Comparison of ENCODE assay signal across 16 cellular contexts in the genomic region with DNA sequence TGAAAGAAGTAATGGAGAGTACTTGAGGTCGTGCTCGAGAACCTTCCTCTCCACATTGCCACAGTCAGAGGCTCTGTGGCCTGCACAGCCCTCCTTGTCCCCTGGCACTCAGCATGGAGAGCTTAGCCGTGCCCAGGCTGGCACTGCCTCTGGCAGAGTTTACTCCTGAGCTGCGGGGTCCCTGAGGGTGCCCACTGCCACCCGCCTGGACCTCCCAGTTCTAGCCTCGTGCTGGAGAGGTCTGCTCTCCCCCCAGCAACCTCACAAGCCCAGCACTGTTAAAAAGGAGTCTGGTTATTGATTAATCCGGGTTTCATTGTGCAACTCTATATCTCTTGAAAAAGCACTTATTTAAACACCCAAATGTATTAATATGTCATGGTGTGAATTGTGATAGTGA.
DNase-seq lines count a peak whose midpoint lies in the region; ATAC-seq and TF ChIP-seq lines count a peak whose summit lies in the region.
"Had no signal": no experiment of that assay in that cellular context is flagged by ENCODE, and none has a peak within 500 bp of the region (broad histone marks: within the 10 kb centered on the region; RNA-seq: fewer than 3 reads in every experiment).

No MANE protein-coding gene starts in this region.

- no peak overlapping the region for H3K4me3 ChIP-seq in right lobe of liver
- no peak overlapping the region for H3K4me3 ChIP-seq in esophagus squamous epithelium

- no peaks in the 10 kb centered on the region for H3K23me2 ChIP-seq in H9 (ENCODE audit: insufficient read length, low read depth, low read length, poor library complexity, severe bottlenecking)

- no peak overlapping the region for H3T11ph ChIP-seq in H9 (ENCODE audit: low read length)

- H3K79me2 ChIP-seq in H9 (ENCODE audit: insufficient read depth, low read length) = no peaks in the 10 kb centered on the region; the same call in 1 of the 2 replicates

- H4K91ac ChIP-seq in H9 (ENCODE audit: insufficient read length, low read depth, low read length) = no peak overlapping the region

- no peaks in the 10 kb centered on the region for H3K79me1 ChIP-seq in H9 (ENCODE audit: insufficient read depth, low read depth, low read length, poor library complexity, severe bottlenecking)

- no peak overlapping the region for H2AK5ac ChIP-seq in H9 (ENCODE audit: insufficient read length, low read length)

- H2AFZ ChIP-seq in H9 (ENCODE audit: low read length) = no peak overlapping the region

- ATAC-seq in right lobe of liver (peak; percentile 67 to 87 (median 84)), HG03039 (IDR thresholded peaks at IDR 0.05; ENCODE audit: unreplicated experiment) (no peak)
- ATAC-seq in stimulated activated memory B cell treated with anti-CD40 and anti-IgM and Interleukin-4, amounts not matched to agents 10 μg/mL and 1 μg/mL and 100 μg/mL, for 72 hours = no peak
- ATAC-seq: activated T-cell treated with anti-CD3 and anti-CD28 coated beads, Interleukin-2, amount 50 U/mL, for 72 hours; naive thymus-derived CD8-positive, alpha-beta T cell had no signal

- H2BK20ac ChIP-seq in H9 (ENCODE audit: low read depth, low read length, poor library complexity, severe bottlenecking) = no peak overlapping the region

- H3K4me1 ChIP-seq in H9 (ENCODE audit: insufficient read depth, low read length) = no peaks in the 10 kb centered on the region
- H3K4me1 ChIP-seq in right lobe of liver = peaks cover 0 to 23% (median 10%) of the 10 kb centered on the region in 4 donors
- peaks cover 0 to 38% (median 4%) of the 10 kb centered on the region in 3 donors for H3K4me1 ChIP-seq in esophagus squamous epithelium

- peak overlapping the region in 1 of 2 experiments; percentile 1; a peak in 1 of 5 replicates for H3K4me3 Mint-ChIP-seq in H9
- H3K4me3 Mint-ChIP-seq in dendritic cell treated with granulocyte-macrophage colony-stimulating factor and Interleukin-4, amounts not matched to agents 40 ng/mL and 50 ng/mL, for 4 days = no peak overlapping the region
- H3K4me3 Mint-ChIP-seq in stimulated activated memory B cell treated with anti-CD40 and anti-IgM and Interleukin-4, amounts not matched to agents 10 μg/mL and 1 μg/mL and 100 μg/mL, for 72 hours = no peak overlapping the region
- H3K4me3 Mint-ChIP-seq: activated T-cell treated with anti-CD3 and anti-CD28 coated beads, Interleukin-2, amount 50 U/mL, for 72 hours; CD14-positive monocyte; naive thymus-derived CD8-positive, alpha-beta T cell; stimulated activated naive CD8-positive, alpha-beta T cell treated with anti-CD3 and anti-CD28 coated beads, Interleukin-15, Interleukin-2, amounts not matched to agents 100 ng/mL and 50 ng/mL, for 24 hours had no signal

- peaks cover 3 to 7% (median 5%) of the 10 kb centered on the region in 3 experiments; a peak in 4 of 7 replicates for H3K36me3 Mint-ChIP-seq in H9 (ENCODE audit: insufficient read depth in 1 of 3, low read depth in 3 of 3)
- peaks cover 24% of the 10 kb centered on the region for H3K36me3 Mint-ChIP-seq in dendritic cell treated with granulocyte-macrophage colony-stimulating factor and Interleukin-4, amounts not matched to agents 40 ng/mL and 50 ng/mL, for 4 days (ENCODE audit: low read depth)
- H3K36me3 Mint-ChIP-seq in stimulated activated memory B cell treated with anti-CD40 and anti-IgM and Interleukin-4, amounts not matched to agents 10 μg/mL and 1 μg/mL and 100 μg/mL, for 72 hours = peaks cover 48% of the 10 kb centered on the region

- H3K27ac Mint-ChIP-seq in H9 = peak overlapping the region in 2 of 3 experiments; percentile 26 to 46; a peak in 1 of 7 replicates
- peak overlapping the region; percentile 91 for H3K27ac Mint-ChIP-seq in dendritic cell treated with granulocyte-macrophage colony-stimulating factor and Interleukin-4, amounts not matched to agents 40 ng/mL and 50 ng/mL, for 4 days
- peak overlapping the region; percentile 39 for H3K27ac Mint-ChIP-seq in stimulated activated memory B cell treated with anti-CD40 and anti-IgM and Interleukin-4, amounts not matched to agents 10 μg/mL and 1 μg/mL and 100 μg/mL, for 72 hours
- H3K27ac Mint-ChIP-seq: stimulated activated naive CD8-positive, alpha-beta T cell treated with anti-CD3 and anti-CD28 coated beads, Interleukin-15, Interleukin-2, amounts not matched to agents 100 ng/mL and 50 ng/mL, for 24 hours had no signal

- no peaks in the 10 kb centered on the region for H3K9me3 Mint-ChIP-seq in H9
- H3K9me3 Mint-ChIP-seq in dendritic cell treated with granulocyte-macrophage colony-stimulating factor and Interleukin-4, amounts not matched to agents 40 ng/mL and 50 ng/mL, for 4 days = no peaks in the 10 kb centered on the region
- no peaks in the 10 kb centered on the region for H3K9me3 Mint-ChIP-seq in stimulated activated memory B cell treated with anti-CD40 and anti-IgM and Interleukin-4, amounts not matched to agents 10 μg/mL and 1 μg/mL and 100 μg/mL, for 72 hours
- H3K9me3 Mint-ChIP-seq: activated T-cell treated with anti-CD3 and anti-CD28 coated beads, Interleukin-2, amount 50 U/mL, for 72 hours; CD14-positive monocyte; naive thymus-derived CD8-positive, alpha-beta T cell; stimulated activated naive CD8-positive, alpha-beta T cell treated with anti-CD3 and anti-CD28 coated beads, Interleukin-15, Interleukin-2, amounts not matched to agents 100 ng/mL and 50 ng/mL, for 24 hours had no signal

- no peak overlapping the region for H3K23ac ChIP-seq in H9 (ENCODE audit: insufficient read length, low read depth, low read length)

- no peak overlapping the region for H2BK12ac ChIP-seq in H9 (ENCODE audit: insufficient read length, low read depth, low read length)

- H3K18ac ChIP-seq in H9 (ENCODE audit: insufficient read length, low read depth, low read length) = no peak overlapping the region

- TF ChIP-seq POLR2A in right lobe of liver (IDR thresholded peaks at IDR 0.05) = no peak
- no peak for TF ChIP-seq POLR2A in esophagus squamous epithelium (IDR thresholded peaks at IDR 0.05)

- no peak overlapping the region for H3K56ac ChIP-seq in H9 (ENCODE audit: insufficient read length, low read depth, low read length)

- TF ChIP-seq CTCF in H9 (conservative IDR thresholded peaks at IDR 0.05) = no peak
- no peak for TF ChIP-seq CTCF in right lobe of liver (IDR thresholded peaks at IDR 0.05)
- no peak for TF ChIP-seq CTCF in esophagus squamous epithelium (IDR thresholded peaks at IDR 0.05)

- H4K5ac ChIP-seq in H9 (ENCODE audit: insufficient read length, low read depth, low read length) = no peak overlapping the region

- no peak overlapping the region for H3K14ac ChIP-seq in H9 (ENCODE audit: insufficient read depth, low read length)

- intact Hi-C loops in dendritic cell treated with granulocyte-macrophage colony-stimulating factor and Interleukin-4, amounts not matched to agents 40 ng/mL and 50 ng/mL, for 4 days (cut with micrococcal nuclease) = loop anchor here (10.0 kb wide), 1 partner anchor 52 kb away; no protein-coding TSS in a partner anchor
- intact Hi-C loops in right lobe of liver (cut with DNase I) (no loop called here), esophagus squamous epithelium (cut with DNase I) (no loop called here)

- no peak for DNase-seq in H9
- DNase-seq in right lobe of liver = peak in 1 of 3 donors; percentile 65
- no peak for DNase-seq in islet precursor cell
- no peak for DNase-seq in esophagus squamous epithelium (lab: John Stamatoyannopoulos, UW)
- DNase-seq: activated CD4-positive, alpha-beta T cell treated with anti-CD3 and anti-CD28 coated beads, Interleukin-2, amount 50 U/mL, for 1 hour; activated T-cell treated with anti-CD3 and anti-CD28 coated beads, Interleukin-2, amount 50 U/mL, for 72 hours; amniotic stem cell; glutamatergic neuron; naive thymus-derived CD8-positive, alpha-beta T cell; NCI-H1092 treated with DMSO at 0.1 percent for 48 hours had no signal

- no peak overlapping the region for H3K9ac ChIP-seq in H9 (ENCODE audit: extremely low read depth, insufficient read length, low read length)

- no peaks in the 10 kb centered on the region for H3K27me3 Mint-ChIP-seq in H9 (ENCODE audit: low read depth)
- no peaks in the 10 kb centered on the region for H3K27me3 Mint-ChIP-seq in dendritic cell treated with granulocyte-macrophage colony-stimulating factor and Interleukin-4, amounts not matched to agents 40 ng/mL and 50 ng/mL, for 4 days
- no peaks in the 10 kb centered on the region for H3K27me3 Mint-ChIP-seq in stimulated activated memory B cell treated with anti-CD40 and anti-IgM and Interleukin-4, amounts not matched to agents 10 μg/mL and 1 μg/mL and 100 μg/mL, for 72 hours
- H3K27me3 Mint-ChIP-seq: naive thymus-derived CD8-positive, alpha-beta T cell; stimulated activated naive CD8-positive, alpha-beta T cell treated with anti-CD3 and anti-CD28 coated beads, Interleukin-15, Interleukin-2, amounts not matched to agents 100 ng/mL and 50 ng/mL, for 24 hours had no signal

- H4K20me1 ChIP-seq in H9 (ENCODE audit: control insufficient read depth, insufficient read depth, insufficient read length) = no peaks in the 10 kb centered on the region

- H3K4me1 Mint-ChIP-seq in H9 = peaks cover 26 to 47% of the 10 kb centered on the region in 2 experiments
- H3K4me1 Mint-ChIP-seq in dendritic cell treated with granulocyte-macrophage colony-stimulating factor and Interleukin-4, amounts not matched to agents 40 ng/mL and 50 ng/mL, for 4 days (ENCODE audit: low read depth) = peaks cover 94% of the 10 kb centered on the region
- H3K4me1 Mint-ChIP-seq in stimulated activated memory B cell treated with anti-CD40 and anti-IgM and Interleukin-4, amounts not matched to agents 10 μg/mL and 1 μg/mL and 100 μg/mL, for 72 hours = peaks cover 67% of the 10 kb centered on the region

- no peak overlapping the region for H4K8ac ChIP-seq in H9 (replicated peaks; ENCODE audit: insufficient read length, low read depth, low read length)

- H3K4ac ChIP-seq in H9 (ENCODE audit: low read depth, low read length) = no peak overlapping the region

- WGBS in H9 (ENCODE audit: extremely low coverage, insufficient read length, low lambda C conversion rate) = no CpG with 5 or more reads among the region's 7 CpGs
- WGBS in right lobe of liver (ENCODE audit: insufficient coverage, low coverage, low lambda C conversion rate, missing lambda C conversion rate) = 33% methylated on average over 5 of the region's 7 CpGs
- 64 to 79% methylated on average over 3 to 7 of the region's 7 CpGs for WGBS in esophagus squamous epithelium, 2 donors

- H2BK5ac ChIP-seq in H9 (ENCODE audit: insufficient read length, low read length) = no peak overlapping the region

- no peak overlapping the region for H2BK120ac ChIP-seq in H9 (ENCODE audit: low read depth, low read length, poor library complexity, severe bottlenecking)

- H2BK15ac ChIP-seq in H9 (ENCODE audit: low read depth, low read length) = no peak overlapping the region

- no peaks in the 10 kb centered on the region for H3K36me3 ChIP-seq in right lobe of liver
- H3K36me3 ChIP-seq in esophagus squamous epithelium = peaks cover 0 to 26% (median 0%) of the 10 kb centered on the region in 3 donors

- H3K9me3 ChIP-seq in H9 (ENCODE audit: control insufficient read depth, low read depth, low read length) = no peaks in the 10 kb centered on the region
- H3K9me3 ChIP-seq in right lobe of liver = no peaks in the 10 kb centered on the region
- no peaks in the 10 kb centered on the region for H3K9me3 ChIP-seq in esophagus squamous epithelium

- H3K27me3 ChIP-seq in H9 (ENCODE audit: insufficient read depth, low read length) (no peaks in the 10 kb centered on the region), right lobe of liver (no peaks in the 10 kb centered on the region), esophagus squamous epithelium (no peaks in the 10 kb centered on the region)

- H3K27ac ChIP-seq in H9 (ENCODE audit: insufficient read length, low read depth, low read length) (no peak overlapping the region), right lobe of liver (peak overlapping the region; percentile 28 to 66 (median 58)), esophagus squamous epithelium (no peak overlapping the region)
- H3K27ac ChIP-seq: epithelial cell of prostate had no signal

- no peak overlapping the region for H3K4me2 ChIP-seq in H9 (ENCODE audit: insufficient read depth, insufficient read length, low read length)

Comparison
In these comparisons a context has a peak if more than half of its experiments do, and no peak if none do; other contexts are left out.
1. H3K27ac ChIP-seq: peak in right lobe of liver (3 of 3); none in H9 (single experiment) and esophagus squamous epithelium (0 of 4).
2. H3K27ac Mint-ChIP-seq: peak in every context shown above with its lines; median percentile 91 in dendritic cell treated with granulocyte-macrophage colony-stimulating factor and Interleukin-4, amounts not matched to agents 40 ng/mL and 50 ng/mL, for 4 days; 39 in stimulated activated memory B cell treated with anti-CD40 and anti-IgM and Interleukin-4, amounts not matched to agents 10 μg/mL and 1 μg/mL and 100 μg/mL, for 72 hours; 36 in H9.
3. ATAC-seq: peak in right lobe of liver (4 of 4); none in stimulated activated memory B cell treated with anti-CD40 and anti-IgM and Interleukin-4, amounts not matched to agents 10 μg/mL and 1 μg/mL and 100 μg/mL, for 72 hours (single experiment) and HG03039 (single experiment).